ENCODE assay signal across 8 cellular contexts in genomic region chr16:69761983-69762842, GRCh38.
A peak's percentile ranks its signal among the peaks of the same experiment; 100 is the strongest.
DNase-seq lines count a peak whose midpoint lies in the region; ATAC-seq and TF ChIP-seq lines count a peak whose summit lies in the region.

TSS of gene WWP2 (plus strand) at chr16:69762332. CDS start at chr16:69787011, 24,679 bp downstream.

- in situ Hi-C loops in astrocyte of the cerebellum (cut with HindIII; ENCODE audit: low sequenced_read_pairs) = loop anchor here (25.0 kb wide), 1 partner anchor 350 kb away; the partner anchor contains the start of gene CYB5B

- DNase-seq in GM12865 (ENCODE audit: low read depth) (peak; percentile 88), NCI-H1417 (lab: John Stamatoyannopoulos, UW) (peak; percentile 73 to 85 (median 82)), T-helper 9 cell (peak; percentile 72), astrocyte of the cerebellum (ENCODE audit: low read depth) (no peak), hypothalamus (lab: John Stamatoyannopoulos, UW) (peak in 50 of 51 donors; percentile 34 to 91 (median 75)), retinal pigment epithelial cell (ENCODE audit: low read depth) (no peak)

- no peak for TF ChIP-seq CTCF in GM12865 (IDR thresholded peaks at IDR 0.05; ENCODE audit: insufficient read depth, low read depth, low read length, missing control alignments)
- no peak for TF ChIP-seq CTCF in astrocyte of the cerebellum (IDR thresholded peaks at IDR 0.05; ENCODE audit: low read depth, low read length, missing control alignments)
- no peak for TF ChIP-seq CTCF in retinal pigment epithelial cell (conservative IDR thresholded peaks at IDR 0.05; ENCODE audit: low read depth, low read length)

- peak within 1 kb of the TSS; percentile 97 for H3K4me3 ChIP-seq in GM12865 (ENCODE audit: low read depth, low read length)
- peak within 1 kb of the TSS; percentile 96 for H3K4me3 ChIP-seq in astrocyte of the cerebellum (ENCODE audit: low read depth, low read length)
- H3K4me3 ChIP-seq in retinal pigment epithelial cell (ENCODE audit: low read length) = peak within 1 kb of the TSS; percentile 94

- ATAC-seq in HG02610 (IDR thresholded peaks at IDR 0.05; ENCODE audit: unreplicated experiment) = peak; percentile 68
- no peak for ATAC-seq in GM18870 (IDR thresholded peaks at IDR 0.05; ENCODE audit: unreplicated experiment)

Comparison
In these comparisons a context has a peak if more than half of its experiments do, and no peak if none do; other contexts are left out.
1. DNase-seq: peak in GM12865 (single experiment), NCI-H1417 (3 of 3), T-helper 9 cell (single experiment) and hypothalamus (50 of 51); none in astrocyte of the cerebellum (single experiment) and retinal pigment epithelial cell (single experiment).
2. Peak in every context shown above with its lines, with median percentiles within 50 percentile points of each other: H3K4me3 ChIP-seq.